8 cellular contexts compared by ENCODE assay signal in genomic region chr11:66363805-66364535, GRCh38. TPM values are rescaled to one million over a fixed set of nuclear protein-coding genes. Genes with fewer than 3 reads are reported as not detected.
DNase-seq lines count a peak whose midpoint lies in the region; ATAC-seq and TF ChIP-seq lines count a peak whose summit lies in the region.

No MANE protein-coding gene starts in this region.

- H3K4me3 ChIP-seq in GM12875 (ENCODE audit: low read depth, low read length), result no peak overlapping the region
- H3K4me3 ChIP-seq in foreskin fibroblast (ENCODE audit: low read depth in 1 of 2, low read length in 2 of 2), result no peak overlapping the region

- DNase-seq in NCI-H69 (lab: John Stamatoyannopoulos, UW) (peak; percentile 53), foreskin fibroblast (peak in 1 of 2 donors; percentile 47), mucosa of gallbladder (ENCODE audit: low spot score) (no peak)
- peak; percentile 77 for DNase-seq in activated T-cell treated with anti-CD3 and anti-CD28 coated beads, Interleukin-2, amount 50 U/mL, for 1 hour
- DNase-seq in stimulated activated CD4-positive, alpha-beta T cell treated with anti-CD3 and anti-CD28 coated beads, Interleukin-15, amount 100 ng/mL, for 1 hour (ENCODE audit: low read depth in 1 of 2, low spot score in 1 of 2), result peak; percentile 31 to 62

- TF ChIP-seq CTCF in GM12875 (IDR thresholded peaks at IDR 0.05; ENCODE audit: borderline replicate concordance, insufficient read depth, low read depth, low read length) (peak; percentile 95), foreskin fibroblast (IDR thresholded peaks at IDR 0.05; ENCODE audit: low read depth, low read length) (peak; percentile 71)

- ATAC-seq in HG02588 (IDR thresholded peaks at IDR 0.05; ENCODE audit: unreplicated experiment) (no peak), GM21576 (IDR thresholded peaks at IDR 0.05; ENCODE audit: unreplicated experiment) (no peak)

RNA-seq across cellular contexts. Expression of gene SLC29A2, which starts 7.6 kb away (rescaled TPM):
- 19.0 TPM for total RNA-seq in mucosa of gallbladder

RNA-seq across cellular contexts. Expression of gene B4GAT1, which starts 16.5 kb away (rescaled TPM):
- 43.8 TPM for total RNA-seq in mucosa of gallbladder

RNA-seq across cellular contexts. Expression of gene BRMS1, which starts 19.1 kb away (rescaled TPM):
- total RNA-seq in mucosa of gallbladder, result 32.2 TPM

RNA-seq across cellular contexts. Expression of gene RIN1, which starts 27.7 kb away (rescaled TPM):
- total RNA-seq in mucosa of gallbladder, result 16.0 TPM

RNA-seq across cellular contexts. Expression of gene CD248, which starts 47.1 kb away (rescaled TPM):
- 34.7 TPM for total RNA-seq in mucosa of gallbladder
